In genomic region chr13:111460548-111461444, GRCh38 we compare ENCODE assay signal across 9 cellular contexts.
A peak's percentile ranks its signal among the peaks of the same experiment; 100 is the strongest.
DNase-seq lines count a peak whose midpoint lies in the region; ATAC-seq and TF ChIP-seq lines count a peak whose summit lies in the region.
"Had no signal": no experiment of that assay in that cellular context is flagged by ENCODE, and none has a peak within 500 bp of the region (broad histone marks: within the 10 kb centered on the region; RNA-seq: fewer than 3 reads in every experiment).

No MANE protein-coding gene starts in this region.

- H3K4me1 ChIP-seq in left ventricle myocardium inferior (no peaks in the 10 kb centered on the region), gastrocnemius medialis (no peaks in the 10 kb centered on the region)

- H3K9me3 ChIP-seq in left ventricle myocardium inferior (replicated peaks) (peaks cover 7% of the 10 kb centered on the region), gastrocnemius medialis (no peaks in the 10 kb centered on the region)

- H3K36me3 ChIP-seq in left ventricle myocardium inferior (no peaks in the 10 kb centered on the region), gastrocnemius medialis (no peaks in the 10 kb centered on the region)

- TF ChIP-seq POLR2A in gastrocnemius medialis (IDR thresholded peaks at IDR 0.05): no peak

- H3K4me3 ChIP-seq in left ventricle myocardium inferior (no peak overlapping the region), gastrocnemius medialis (no peak overlapping the region)

- ATAC-seq in gastrocnemius medialis (peak; percentile 30 to 66), HG03442 (IDR thresholded peaks at IDR 0.05; ENCODE audit: unreplicated experiment) (no peak), GM21381 (IDR thresholded peaks at IDR 0.05; ENCODE audit: unreplicated experiment) (no peak), HG02588 (IDR thresholded peaks at IDR 0.05; ENCODE audit: unreplicated experiment) (no peak)
- ATAC-seq: naive thymus-derived CD8-positive, alpha-beta T cell had no signal

- peak; percentile 78 for DNase-seq in GM03348 (ENCODE audit: low spot score)
- peak; percentile 46 for DNase-seq in M059J (ENCODE audit: low read depth)
- no peak for DNase-seq in left ventricle myocardium inferior
- no peak for DNase-seq in gastrocnemius medialis

- H3K27ac ChIP-seq in VCaP: peak overlapping the region; percentile 40
- H3K27ac ChIP-seq in left ventricle myocardium inferior (replicated peaks): no peak overlapping the region
- no peak overlapping the region for H3K27ac ChIP-seq in gastrocnemius medialis

- in situ Hi-C loops in gastrocnemius medialis (cut with MboI; ENCODE audit: low sequenced_read_pairs in 4 of 4): loop anchor here in 2 of 4 donors (25.0 kb wide), 2 partner anchors 977 to 1152 kb away; no protein-coding TSS in a partner anchor

- intact Hi-C loops in left ventricle myocardium inferior (cut with micrococcal nuclease) (no loop called here), gastrocnemius medialis (cut with DNase I; ENCODE audit: low total_unique reads) (no loop called here)

- H3K27me3 ChIP-seq in left ventricle myocardium inferior (ENCODE audit: low read depth) (peaks cover 77% of the 10 kb centered on the region), gastrocnemius medialis (no peaks in the 10 kb centered on the region)

- peak; percentile 100 for TF ChIP-seq CTCF in VCaP (conservative IDR thresholded peaks at IDR 0.05)
- TF ChIP-seq CTCF in left ventricle myocardium inferior (IDR thresholded peaks at IDR 0.05; ENCODE audit: borderline replicate concordance): peak; percentile 63
- TF ChIP-seq CTCF in gastrocnemius medialis (IDR thresholded peaks at IDR 0.05 in 4 of 5, conservative IDR thresholded peaks at IDR 0.05 in 1 of 5): peak in 3 of 5 experiments; percentile 11 to 34 (median 24)

Comparison
In these comparisons a context has a peak if more than half of its experiments do, and no peak if none do; other contexts are left out.
1. DNase-seq: peak in GM03348 (single experiment) and M059J (single experiment); none in left ventricle myocardium inferior (single experiment) and gastrocnemius medialis (0 of 2).
2. CTCF ChIP-seq: peak in every context shown above with its lines; median percentile 100 in VCaP; 63 in left ventricle myocardium inferior; 24 in gastrocnemius medialis.
3. ATAC-seq: peak in gastrocnemius medialis (2 of 2); none in HG03442 (single experiment), GM21381 (single experiment) and HG02588 (single experiment).